In the genomic region with DNA sequence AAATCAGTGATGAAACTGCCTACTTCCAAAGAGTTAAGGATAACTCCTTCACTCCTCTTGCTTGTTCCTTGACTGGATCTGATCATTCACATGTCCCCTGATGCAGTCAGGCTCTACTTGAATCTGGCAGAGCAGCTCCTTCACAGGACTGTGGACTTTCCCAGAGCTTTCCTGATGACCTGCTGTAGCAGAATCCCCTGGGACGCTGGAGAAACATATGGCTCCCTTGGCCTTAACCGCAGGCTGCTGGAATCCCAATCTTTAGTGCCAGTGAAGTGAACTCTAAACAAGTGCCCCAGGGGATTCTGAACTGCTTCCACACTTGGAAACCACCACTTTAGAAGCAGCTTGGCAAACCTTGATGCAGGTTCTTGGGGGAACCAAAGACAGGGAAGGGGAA, we compare ENCODE assay signal across 18 cellular contexts.
DNase-seq lines count a peak whose midpoint lies in the region; ATAC-seq, FAIRE-seq and TF ChIP-seq lines count a peak whose summit lies in the region.
"Had no signal": no experiment of that assay in that cellular context is flagged by ENCODE, and none has a peak within 500 bp of the region (broad histone marks: within the 10 kb centered on the region; RNA-seq: fewer than 3 reads in every experiment).

No MANE protein-coding gene starts in this region.

- H3K4me3 ChIP-seq in A549 (no peak overlapping the region), lower leg skin (ENCODE audit: low read depth, poor library complexity, severe bottlenecking) (no peak overlapping the region)
- H3K4me3 ChIP-seq: heart left ventricle had no signal

- no peak for ATAC-seq in A549
- no peak for ATAC-seq in naive thymus-derived CD8-positive, alpha-beta T cell
- ATAC-seq: activated CD4-positive, alpha-beta T cell treated with anti-CD3 and anti-CD28 coated beads for 36 hours; left lobe of liver had no signal

- no peak overlapping the region for H2BK12ac ChIP-seq in H9 (ENCODE audit: insufficient read length, low read depth, low read length)

- no peak overlapping the region for H3K23ac ChIP-seq in H9 (ENCODE audit: insufficient read length, low read depth, low read length)

- H2BK5ac ChIP-seq in H9 (ENCODE audit: insufficient read length, low read length): no peak overlapping the region

- H3K36me3 Mint-ChIP-seq in H9 (ENCODE audit: insufficient read depth in 1 of 3, low read depth in 3 of 3): no peaks in the 10 kb centered on the region
- H3K36me3 Mint-ChIP-seq in chondrocyte (ENCODE audit: low read depth): peaks cover 2% of the 10 kb centered on the region
- H3K36me3 Mint-ChIP-seq in naive thymus-derived CD8-positive, alpha-beta T cell: peaks cover 0 to 7% (median 0%) of the 10 kb centered on the region in 3 donors

- H3K23me2 ChIP-seq in H9 (ENCODE audit: insufficient read length, low read depth, low read length, poor library complexity, severe bottlenecking): no peaks in the 10 kb centered on the region

- intact Hi-C loops in lower leg skin (cut with DNase I; ENCODE audit: low total_unique reads): no loop called here

- no peak overlapping the region for H2BK15ac ChIP-seq in H9 (ENCODE audit: low read depth, low read length)

- TF ChIP-seq POLR2A in A549 (IDR thresholded peaks at IDR 0.05; ENCODE audit: low read length) (no peak), lower leg skin (IDR thresholded peaks at IDR 0.05) (no peak)

- H3K27ac ChIP-seq in A549 (no peak overlapping the region), H9 (ENCODE audit: insufficient read length, low read depth, low read length) (no peak overlapping the region)
- H3K27ac ChIP-seq: heart left ventricle had no signal

- no peaks in the 10 kb centered on the region for H3K27me3 ChIP-seq in H9 (ENCODE audit: insufficient read depth, low read length)
- H3K27me3 ChIP-seq: heart left ventricle had no signal

- H3K14ac ChIP-seq in H9 (ENCODE audit: insufficient read depth, low read length): no peak overlapping the region

- H4K5ac ChIP-seq in H9 (ENCODE audit: insufficient read length, low read depth, low read length): no peak overlapping the region

- H2BK20ac ChIP-seq in H9 (ENCODE audit: low read depth, low read length, poor library complexity, severe bottlenecking): no peak overlapping the region

- H3K27ac Mint-ChIP-seq in H9 (peak overlapping the region in 1 of 3 experiments; percentile 38; a peak in 1 of 7 replicates), chondrocyte (ENCODE audit: unreplicated experiment) (peak overlapping the region; percentile 84)
- H3K27ac Mint-ChIP-seq in naive thymus-derived CD8-positive, alpha-beta T cell: peak overlapping the region in 1 of 10 donors; percentile 47
- H3K27ac Mint-ChIP-seq: activated CD4-positive, alpha-beta T cell treated with anti-CD3 and anti-CD28 coated beads for 36 hours; activated naive CD8-positive, alpha-beta T cell; progenitor cell of endocrine pancreas had no signal

- H2BK120ac ChIP-seq in H9 (ENCODE audit: low read depth, low read length, poor library complexity, severe bottlenecking): no peak overlapping the region

- H3K4me3 Mint-ChIP-seq in H9 (no peak overlapping the region), chondrocyte (ENCODE audit: unreplicated experiment) (peak overlapping the region; percentile 8)
- H3K4me3 Mint-ChIP-seq in naive thymus-derived CD8-positive, alpha-beta T cell: no peak overlapping the region
- H3K4me3 Mint-ChIP-seq: activated CD4-positive, alpha-beta T cell treated with anti-CD3 and anti-CD28 coated beads for 36 hours; activated naive CD8-positive, alpha-beta T cell; neural crest cell had no signal

- H3K4me2 ChIP-seq in A549 (no peak overlapping the region), H9 (ENCODE audit: insufficient read depth, insufficient read length, low read length) (no peak overlapping the region)

- peak; percentile 36 for FAIRE-seq in A549 (lab: Jason Lieb, UNC)

- H3K9me3 Mint-ChIP-seq in H9 (peaks cover 0 to 2% of the 10 kb centered on the region in 2 experiments; a peak in 1 of 5 replicates), chondrocyte (ENCODE audit: low read depth) (peaks cover 11% of the 10 kb centered on the region)
- peaks cover 0 to 2% (median 0%) of the 10 kb centered on the region in 9 donors for H3K9me3 Mint-ChIP-seq in naive thymus-derived CD8-positive, alpha-beta T cell
- H3K9me3 Mint-ChIP-seq: neural crest cell had no signal

- no peak for TF ChIP-seq EP300 in A549 (IDR thresholded peaks at IDR 0.05)

- no peaks in the 10 kb centered on the region for H3K79me2 ChIP-seq in H9 (ENCODE audit: insufficient read depth, low read length)

- CTCF ChIA-PET in A549 (lab: Yijun Ruan, JAX): interaction anchor here (0.8 to 1.6 kb wide), 2 partner anchors 14 to 57 kb away, joined by 3 read pairs; no protein-coding TSS in a partner anchor

- TF ChIP-seq RAD21 in A549 (conservative IDR thresholded peaks at IDR 0.05 in 1 of 2, IDR thresholded peaks at IDR 0.05 in 1 of 2): no peak

- H3K4me1 ChIP-seq in A549 (no peaks in the 10 kb centered on the region), H9 (ENCODE audit: insufficient read depth, low read length) (no peaks in the 10 kb centered on the region)

- H3K79me1 ChIP-seq in H9 (ENCODE audit: insufficient read depth, low read depth, low read length, poor library complexity, severe bottlenecking): no peaks in the 10 kb centered on the region

- H3K18ac ChIP-seq in H9 (ENCODE audit: insufficient read length, low read depth, low read length): no peak overlapping the region

- H3K27me3 Mint-ChIP-seq in H9 (ENCODE audit: low read depth) (no peaks in the 10 kb centered on the region), chondrocyte (ENCODE audit: low read depth) (no peaks in the 10 kb centered on the region)
- H3K27me3 Mint-ChIP-seq in naive thymus-derived CD8-positive, alpha-beta T cell: no peaks in the 10 kb centered on the region
- H3K27me3 Mint-ChIP-seq: activated CD4-positive, alpha-beta T cell treated with anti-CD3 and anti-CD28 coated beads for 36 hours; activated naive CD8-positive, alpha-beta T cell; progenitor cell of endocrine pancreas had no signal

- no peak for DNase-seq in A549 (ENCODE audit: low read depth in 1 of 2, low spot score in 1 of 2)
- no peak for DNase-seq in H9
- peak; percentile 96 to 99 for DNase-seq in NCI-H524 (lab: John Stamatoyannopoulos, UW)
- no peak for DNase-seq in chondrocyte (ENCODE audit: low spot score)
- DNase-seq in cortex of kidney (lab: John Stamatoyannopoulos, UW): no peak
- no peak for DNase-seq in activated CD8-positive, alpha-beta memory T cell treated with anti-CD3 and anti-CD28 coated beads, Interleukin-2, amount 50 U/mL, for 48 hours
- DNase-seq in lower leg skin (ENCODE audit: low spot score in 2 of 2): no peak
- no peak for DNase-seq in naive thymus-derived CD8-positive, alpha-beta T cell
- DNase-seq: activated CD4-positive, alpha-beta T cell treated with anti-CD3 and anti-CD28 coated beads for 36 hours; C1 segment of cervical spinal cord; H7; heart left ventricle; midbrain; stimulated activated naive CD4-positive, alpha-beta T cell treated with Interleukin-2 at 50 U/mL for 16 hours had no signal

- H3K4me1 Mint-ChIP-seq in H9 (peaks cover 0 to 5% of the 10 kb centered on the region in 2 experiments; a peak in 2 of 4 replicates), chondrocyte (ENCODE audit: low read depth) (peaks cover 32% of the 10 kb centered on the region)
- peaks cover 0 to 3% (median 0%) of the 10 kb centered on the region in 4 donors for H3K4me1 Mint-ChIP-seq in naive thymus-derived CD8-positive, alpha-beta T cell
- H3K4me1 Mint-ChIP-seq: activated CD4-positive, alpha-beta T cell treated with anti-CD3 and anti-CD28 coated beads for 36 hours; neural crest cell had no signal

- peak overlapping the region; percentile 23 for H2AFZ ChIP-seq in H9 (ENCODE audit: low read length)

- H3K9ac ChIP-seq in H9 (ENCODE audit: extremely low read depth, insufficient read length, low read length): no peak overlapping the region

- 0% methylated on average over 1 of the region's 2 CpGs for WGBS in A549 (ENCODE audit: missing lambda C conversion rate)
- WGBS in H9 (ENCODE audit: extremely low coverage, insufficient read length, low lambda C conversion rate): no CpG with 5 or more reads among the region's 2 CpGs
- WGBS in lower leg skin, 2 donors: 55 to 69% methylated on average over 2 of the region's 2 CpGs

- H4K8ac ChIP-seq in H9 (replicated peaks; ENCODE audit: insufficient read length, low read depth, low read length): no peak overlapping the region

- POLR2A ChIA-PET in A549 (lab: Yijun Ruan, JAX): no interaction called here
- POLR2A ChIA-PET in naive thymus-derived CD8-positive, alpha-beta T cell (lab: Charles Lee): no interaction called here

- no peak overlapping the region for H4K91ac ChIP-seq in H9 (ENCODE audit: insufficient read length, low read depth, low read length)

- H2AK5ac ChIP-seq in H9 (ENCODE audit: insufficient read length, low read length): no peak overlapping the region

- no peak overlapping the region for H3T11ph ChIP-seq in H9 (ENCODE audit: low read length)

- TF ChIP-seq CTCF in A549 (IDR thresholded peaks at IDR 0.05): no peak
- TF ChIP-seq CTCF in H9 (conservative IDR thresholded peaks at IDR 0.05): no peak
- no peak for TF ChIP-seq CTCF in chondrocyte (IDR thresholded peaks at IDR 0.05)
- TF ChIP-seq CTCF in lower leg skin (IDR thresholded peaks at IDR 0.05): no peak

- H3K56ac ChIP-seq in H9 (ENCODE audit: insufficient read length, low read depth, low read length): no peak overlapping the region

- no peak overlapping the region for H3K4ac ChIP-seq in H9 (ENCODE audit: low read depth, low read length)

- no peaks in the 10 kb centered on the region for H4K20me1 ChIP-seq in H9 (ENCODE audit: control insufficient read depth, insufficient read depth, insufficient read length)

- H3K9me3 ChIP-seq in A549: no peaks in the 10 kb centered on the region
- H3K9me3 ChIP-seq in H9 (ENCODE audit: control insufficient read depth, low read depth, low read length): no peaks in the 10 kb centered on the region

TF ChIP-seq in A549, 52 proteins besides CTCF, POLR2A, EP300 and RAD21 (continues in another document):
- TF ChIP-seq FOSL2 (IDR thresholded peaks at IDR 0.05) (no peak), FOSL2 (CRISPR knock-in tag; IDR thresholded peaks at IDR 0.05) (no peak)

Comparison
In these comparisons a context has a peak if more than half of its experiments do, and no peak if none do; other contexts are left out.
1. DNase-seq: peak in NCI-H524 (2 of 2); none in A549 (0 of 2), H9 (single experiment), chondrocyte (single experiment), cortex of kidney (single experiment), activated CD8-positive, alpha-beta memory T cell treated with anti-CD3 and anti-CD28 coated beads, Interleukin-2, amount 50 U/mL, for 48 hours (single experiment), lower leg skin (0 of 2) and naive thymus-derived CD8-positive, alpha-beta T cell (0 of 10).